Comparison of ENCODE assay signal across 36 cellular contexts in genomic region chr1:210313046-210313445, GRCh38.
"Had no signal": no experiment of that assay in that cellular context is flagged by ENCODE, and none has a peak within 500 bp of the region (broad histone marks: within the 10 kb centered on the region; RNA-seq: fewer than 3 reads in every experiment).

No MANE protein-coding gene starts in this region.

- H3K27ac ChIP-seq: adrenal gland, body of pancreas, brain microvascular endothelial cell, VCaP had no signal

- ATAC-seq: activated CD8-positive, alpha-beta T cell treated with anti-CD3 and anti-CD28 coated beads for 36 hours; activated naive CD4-positive, alpha-beta T cell treated with anti-CD3 and anti-CD28 coated beads, Interleukin-2, amount 50 U/mL, for 72 hours; activated T-cell treated with anti-CD3 and anti-CD28 coated beads, Interleukin-2, amount 50 U/mL, for 4 hours; activated T-cell treated with anti-CD3 and anti-CD28 coated beads, Interleukin-2, amount 50 U/mL, for 72 hours; activated T-helper 17 cell treated with anti-CD3 and anti-CD28 coated beads, Interleukin-2, amount 50 U/mL, for 72 hours; body of pancreas had no signal

- H3K4me3 Mint-ChIP-seq: activated B cell treated with CpG ODN at 0.5 μM for 24 hours; activated CD4-positive, alpha-beta memory T cell treated with anti-CD3 and anti-CD28 coated beads for 36 hours; activated CD4-positive, alpha-beta T cell treated with anti-CD3 and anti-CD28 coated beads, Interleukin-2, amount 10 ng/mL, durations not matched to agents 24 days and 14 days; activated CD8-positive, alpha-beta T cell treated with anti-CD3 and anti-CD28 coated beads for 36 hours; activated naive CD4-positive, alpha-beta T cell treated with anti-CD3 and anti-CD28 coated beads for 36 hours; activated naive CD8-positive, alpha-beta T cell treated with anti-CD3 and anti-CD28 coated beads for 36 hours; activated T-cell treated with anti-CD3 and anti-CD28 coated beads, Interleukin-2, amount 50 U/mL, for 4 hours; activated T-helper 1 cell treated with anti-CD3 and anti-CD28 coated beads, Interleukin-12 subunit alpha, Interleukin-12 subunit beta, Interleukin-2, Interleukin-4 antibody, amounts not matched to agents 30 ng/mL and 10 ng/mL and 1 ng/mL, durations not matched to agents 14 hours and 24 hours and 36 hours; T-helper 1 cell treated with Interleukin-12 subunit alpha and Interleukin-12 subunit beta and Interleukin-4 antibody, amounts not matched to agents 30 μg/mL and 1 μg/mL, for 36 hours; T-helper 2 cell treated with Interferon-gamma antibody and Interleukin-4, amounts not matched to agents 5 μg/mL and 100 μg/mL, for 36 hours had no signal

- H3K9me3 ChIP-seq: adrenal gland, body of pancreas, breast epithelium had no signal

- H3K36me3 Mint-ChIP-seq: activated CD4-positive, alpha-beta memory T cell treated with anti-CD3 and anti-CD28 coated beads for 36 hours; activated naive CD4-positive, alpha-beta T cell treated with anti-CD3 and anti-CD28 coated beads, Interleukin-2, amount 50 U/mL, for 72 hours; activated naive CD8-positive, alpha-beta T cell treated with anti-CD3 and anti-CD28 coated beads for 36 hours had no signal

- H3K9me3 Mint-ChIP-seq: activated B cell treated with CpG ODN at 0.5 μM for 24 hours; activated CD4-positive, alpha-beta memory T cell treated with anti-CD3 and anti-CD28 coated beads for 36 hours; activated CD4-positive, alpha-beta T cell treated with anti-CD3 and anti-CD28 coated beads, Interleukin-2, amount 10 ng/mL, durations not matched to agents 24 days and 14 days; activated CD8-positive, alpha-beta T cell treated with anti-CD3 and anti-CD28 coated beads for 36 hours; activated naive CD4-positive, alpha-beta T cell treated with anti-CD3 and anti-CD28 coated beads for 36 hours; activated naive CD4-positive, alpha-beta T cell treated with anti-CD3 and anti-CD28 coated beads, Interleukin-2, amount 50 U/mL, for 72 hours; activated naive CD8-positive, alpha-beta T cell treated with anti-CD3 and anti-CD28 coated beads for 36 hours; activated T-cell treated with anti-CD3 and anti-CD28 coated beads, Interleukin-2, amount 50 U/mL, for 4 hours; activated T-cell treated with anti-CD3 and anti-CD28 coated beads, Interleukin-2, amount 50 U/mL, for 72 hours; activated T-helper 1 cell treated with anti-CD3 and anti-CD28 coated beads, Interleukin-12 subunit alpha, Interleukin-12 subunit beta, Interleukin-2, Interleukin-4 antibody, amounts not matched to agents 30 ng/mL and 10 ng/mL and 1 ng/mL, durations not matched to agents 14 hours and 24 hours and 36 hours; activated T-helper 17 cell treated with anti-CD3 and anti-CD28 coated beads, Interleukin-2, amount 50 U/mL, for 72 hours; T-helper 1 cell treated with Interleukin-12 subunit alpha and Interleukin-12 subunit beta and Interleukin-4 antibody, amounts not matched to agents 30 μg/mL and 1 μg/mL, for 36 hours; T-helper 2 cell treated with Interferon-gamma antibody and Interleukin-4, amounts not matched to agents 5 μg/mL and 100 μg/mL, for 36 hours had no signal

- H3K4me1 Mint-ChIP-seq: activated T-helper 17 cell treated with anti-CD3 and anti-CD28 coated beads, Interleukin-2, amount 50 U/mL, for 72 hours had no signal

- H3K27ac Mint-ChIP-seq: activated B cell treated with CpG ODN at 0.5 μM for 24 hours; activated CD4-positive, alpha-beta memory T cell treated with anti-CD3 and anti-CD28 coated beads for 36 hours; activated CD4-positive, alpha-beta T cell treated with anti-CD3 and anti-CD28 coated beads, Interleukin-2, amount 10 ng/mL, durations not matched to agents 24 days and 14 days; activated CD8-positive, alpha-beta T cell treated with anti-CD3 and anti-CD28 coated beads for 36 hours; activated naive CD4-positive, alpha-beta T cell treated with anti-CD3 and anti-CD28 coated beads for 36 hours; activated naive CD4-positive, alpha-beta T cell treated with anti-CD3 and anti-CD28 coated beads, Interleukin-2, amount 50 U/mL, for 72 hours; activated naive CD8-positive, alpha-beta T cell treated with anti-CD3 and anti-CD28 coated beads for 36 hours; activated T-cell treated with anti-CD3 and anti-CD28 coated beads, Interleukin-2, amount 50 U/mL, for 72 hours; activated T-helper 1 cell treated with anti-CD3 and anti-CD28 coated beads, Interleukin-12 subunit alpha, Interleukin-12 subunit beta, Interleukin-2, Interleukin-4 antibody, amounts not matched to agents 30 ng/mL and 10 ng/mL and 1 ng/mL, durations not matched to agents 14 hours and 24 hours and 36 hours; activated T-helper 17 cell treated with anti-CD3 and anti-CD28 coated beads, Interleukin-2, amount 50 U/mL, for 72 hours; T-helper 1 cell treated with Interleukin-12 subunit alpha and Interleukin-12 subunit beta and Interleukin-4 antibody, amounts not matched to agents 30 μg/mL and 1 μg/mL, for 36 hours; T-helper 2 cell treated with Interferon-gamma antibody and Interleukin-4, amounts not matched to agents 5 μg/mL and 100 μg/mL, for 36 hours had no signal

- H3K4me1 ChIP-seq: breast epithelium had no signal

- H3K36me3 ChIP-seq: adrenal gland, brain microvascular endothelial cell, breast epithelium had no signal

- H3K27me3 ChIP-seq: adrenal gland, body of pancreas, breast epithelium had no signal

- DNase-seq: activated B cell treated with CpG ODN at 0.5 μM for 24 hours; activated CD4-positive, alpha-beta memory T cell treated with anti-CD3 and anti-CD28 coated beads for 36 hours; activated CD4-positive, alpha-beta T cell treated with anti-CD3 and anti-CD28 coated beads for 4 hours; activated CD4-positive, alpha-beta T cell treated with anti-CD3 and anti-CD28 coated beads, Interleukin-2, amount 10 ng/mL, durations not matched to agents 24 days and 14 days; activated CD4-positive, alpha-beta T cell treated with anti-CD3 and anti-CD28 coated beads, Interleukin-2, amount 50 U/mL, for 1 hour; activated CD4-positive, alpha-beta T cell treated with anti-CD3 and anti-CD28 coated beads, Interleukin-2, amount 50 U/mL, for 4 hours; activated CD4-positive, CD25-positive, alpha-beta regulatory T cell treated with anti-CD3 and anti-CD28 coated beads, Interleukin-2, amount 50 U/mL, for 72 hours; activated CD8-positive, alpha-beta memory T cell treated with anti-CD3 and anti-CD28 coated beads, Interleukin-2, amount 50 U/mL, for 4 hours; activated CD8-positive, alpha-beta T cell treated with anti-CD3 and anti-CD28 coated beads for 36 hours; activated effector memory CD4-positive, alpha-beta T cell treated with anti-CD3 and anti-CD28 coated beads, Interleukin-2, amount 50 U/mL, for 16 hours; activated gamma-delta T cell treated with Interleukin-2 at 50 U/mL for 16 hours; activated naive CD4-positive, alpha-beta T cell; activated naive CD4-positive, alpha-beta T cell treated with anti-CD3 and anti-CD28 coated beads for 36 hours; activated naive CD4-positive, alpha-beta T cell treated with anti-CD3 and anti-CD28 coated beads, Interleukin-2, amount 50 U/mL, for 16 hours; activated naive CD8-positive, alpha-beta T cell treated with anti-CD3 and anti-CD28 coated beads for 36 hours; activated T-cell treated with anti-CD3 and anti-CD28 coated beads for 4 hours; activated T-cell treated with anti-CD3 and anti-CD28 coated beads, Interleukin-2, amount 50 U/mL, for 1 hour; activated T-cell treated with anti-CD3 and anti-CD28 coated beads, Interleukin-2, amount 50 U/mL, for 4 hours; activated T-cell treated with anti-CD3 and anti-CD28 coated beads, Interleukin-2, amount 50 U/mL, for 72 hours; adrenal gland; amniotic stem cell; aorta; body of pancreas; brain microvascular endothelial cell; central memory CD4-positive, alpha-beta T cell; cerebellar nuclear complex; T-helper 1 cell; T-helper 2 cell; T-helper 9 cell had no signal

- H3K4me3 ChIP-seq: adrenal gland, body of pancreas, breast epithelium had no signal
